Comparison of ENCODE assay signal across 9 cellular contexts in the genomic region with DNA sequence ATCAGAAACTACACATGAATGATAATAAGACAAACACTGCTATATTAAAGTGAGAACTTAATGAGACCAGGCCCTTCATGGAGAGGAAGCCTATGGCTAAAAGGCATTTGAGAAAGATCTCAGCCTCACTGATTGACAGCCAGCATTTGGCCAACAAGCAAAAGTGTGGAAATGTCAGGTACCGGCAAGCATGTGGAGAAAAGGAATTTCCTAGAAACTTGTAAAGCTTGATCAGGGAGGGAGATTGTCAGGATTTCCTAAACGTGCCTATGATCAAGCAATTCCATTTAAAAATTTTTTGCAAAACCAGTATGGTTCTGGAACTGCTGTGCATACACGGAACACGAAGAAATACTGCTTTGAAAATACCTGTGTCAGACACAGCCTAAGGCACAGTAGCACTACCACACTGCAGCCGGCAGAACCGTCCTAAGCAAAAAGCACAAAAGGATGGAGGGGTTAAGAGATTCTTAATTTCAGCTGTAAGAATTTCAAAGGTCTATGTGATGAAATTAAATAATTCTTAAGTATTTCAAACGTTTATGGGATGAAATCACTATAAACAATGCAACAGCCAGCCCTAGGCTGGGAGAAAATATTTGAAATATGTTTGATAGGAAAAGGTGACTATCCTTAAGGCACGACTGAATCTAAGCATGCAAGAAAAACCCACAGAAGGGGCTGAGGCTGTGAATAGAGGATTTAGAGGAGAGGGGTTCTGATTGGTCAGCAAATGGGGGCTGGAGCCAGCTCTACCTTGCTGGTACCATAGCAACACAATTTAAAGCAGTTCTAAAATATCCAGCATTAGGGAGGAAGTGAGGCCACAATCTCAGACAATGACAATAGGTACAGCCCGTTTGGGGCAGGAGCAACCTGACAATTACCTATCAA.
DNase-seq lines count a peak whose midpoint lies in the region; ATAC-seq, FAIRE-seq and TF ChIP-seq lines count a peak whose summit lies in the region.
"Had no signal": no experiment of that assay in that cellular context is flagged by ENCODE, and none has a peak within 500 bp of the region (broad histone marks: within the 10 kb centered on the region; RNA-seq: fewer than 3 reads in every experiment).

No MANE protein-coding gene starts in this region.

- DNase-seq in activated naive CD4-positive, alpha-beta T cell treated with anti-CD3 and anti-CD28 coated beads for 36 hours: no peak
- DNase-seq in activated naive CD4-positive, alpha-beta T cell treated with anti-CD3 and anti-CD28 coated beads, Interleukin-2, amount 50 U/mL, for 16 hours: no peak
- no peak for DNase-seq in activated CD8-positive, alpha-beta T cell treated with anti-CD3 and anti-CD28 coated beads, Interleukin-2, amount 10 ng/mL, durations not matched to agents 7 days and 5 days
- DNase-seq in keratinocyte (ENCODE audit: low read depth, low spot score) (no peak), tibial artery (no peak), A172 (ENCODE audit: low spot score) (no peak)
- DNase-seq in stimulated activated CD4-positive, alpha-beta T cell treated with anti-CD3 and anti-CD28 coated beads, Interleukin-4, amount 100 ng/mL, for 24 hours: no peak
- DNase-seq in activated CD4-positive, alpha-beta T cell treated with anti-CD3 and anti-CD28 coated beads, Interleukin-2, amount 50 U/mL, for 48 hours: no peak
- DNase-seq: stimulated activated CD4-positive, alpha-beta T cell treated with anti-CD3 and anti-CD28 coated beads, Interleukin-2, amount 100 ng/mL, for 48 hours had no signal

- no peaks in the 10 kb centered on the region for H3K9me3 Mint-ChIP-seq in activated naive CD4-positive, alpha-beta T cell treated with anti-CD3 and anti-CD28 coated beads for 36 hours
- H3K9me3 Mint-ChIP-seq in activated CD8-positive, alpha-beta T cell treated with anti-CD3 and anti-CD28 coated beads, Interleukin-2, amount 10 ng/mL, durations not matched to agents 7 days and 5 days (ENCODE audit: insufficient read depth): no peaks in the 10 kb centered on the region

- peak overlapping the region; percentile 51 for H2AFZ ChIP-seq in keratinocyte (ENCODE audit: control insufficient read depth, low read length)

- H3K36me3 ChIP-seq in keratinocyte (ENCODE audit: control insufficient read depth in 2 of 2, extremely low read depth in 1 of 2, insufficient read depth in 2 of 2, low read length in 2 of 2) (no peaks in the 10 kb centered on the region), tibial artery (no peaks in the 10 kb centered on the region)

- ATAC-seq in activated CD8-positive, alpha-beta T cell treated with anti-CD3 and anti-CD28 coated beads, Interleukin-2, amount 10 ng/mL, durations not matched to agents 7 days and 5 days: no peak

- intact Hi-C loops in activated naive CD4-positive, alpha-beta T cell treated with anti-CD3 and anti-CD28 coated beads for 36 hours (cut with micrococcal nuclease): loop anchor here (2.0 to 5.0 kb wide), 4 partner anchors 151 to 1129 kb away; a partner anchor contains a TSS
- intact Hi-C loops in tibial artery (cut with DNase I; ENCODE audit: low total_unique reads): loop anchor here (10.0 kb wide), 1 partner anchor 649 kb away; a partner anchor contains a TSS

- H3K4me1 Mint-ChIP-seq in activated naive CD4-positive, alpha-beta T cell treated with anti-CD3 and anti-CD28 coated beads for 36 hours (ENCODE audit: low read depth): peaks cover 28% of the 10 kb centered on the region
- H3K4me1 Mint-ChIP-seq in activated CD8-positive, alpha-beta T cell treated with anti-CD3 and anti-CD28 coated beads, Interleukin-2, amount 10 ng/mL, durations not matched to agents 7 days and 5 days (ENCODE audit: low read depth): peaks cover 17% of the 10 kb centered on the region

- POLR2A ChIA-PET in activated CD8-positive, alpha-beta T cell treated with anti-CD3 and anti-CD28 coated beads, Interleukin-2, amount 10 ng/mL, durations not matched to agents 7 days and 5 days (lab: Charles Lee): no interaction called here

- H3K27ac ChIP-seq in keratinocyte (ENCODE audit: control insufficient read depth, insufficient read depth, low read length): no peak overlapping the region
- peak overlapping the region; percentile 87 to 89 for H3K27ac ChIP-seq in tibial artery

- H4K20me1 ChIP-seq in keratinocyte (ENCODE audit: control insufficient read depth, extremely low read depth, insufficient read depth, low read length): no peaks in the 10 kb centered on the region

- no peaks in the 10 kb centered on the region for H3K79me2 ChIP-seq in keratinocyte (ENCODE audit: control insufficient read depth, insufficient read depth, low read length)

- no peak overlapping the region for H3K27ac Mint-ChIP-seq in activated naive CD4-positive, alpha-beta T cell treated with anti-CD3 and anti-CD28 coated beads for 36 hours
- H3K27ac Mint-ChIP-seq in activated CD8-positive, alpha-beta T cell treated with anti-CD3 and anti-CD28 coated beads, Interleukin-2, amount 10 ng/mL, durations not matched to agents 7 days and 5 days: no peak overlapping the region

- peaks cover 3% of the 10 kb centered on the region for H3K36me3 Mint-ChIP-seq in activated naive CD4-positive, alpha-beta T cell treated with anti-CD3 and anti-CD28 coated beads for 36 hours (ENCODE audit: low read depth)
- H3K36me3 Mint-ChIP-seq in activated CD8-positive, alpha-beta T cell treated with anti-CD3 and anti-CD28 coated beads, Interleukin-2, amount 10 ng/mL, durations not matched to agents 7 days and 5 days (ENCODE audit: low read depth): peaks cover 3% of the 10 kb centered on the region

- H3K9me1 ChIP-seq in keratinocyte (ENCODE audit: control insufficient read depth, extremely low read depth, insufficient read depth, low read length): no peaks in the 10 kb centered on the region

- no peak overlapping the region for H3K9ac ChIP-seq in keratinocyte (ENCODE audit: control insufficient read depth, extremely low read depth, insufficient read depth, low read length)

- FAIRE-seq in keratinocyte (lab: Jason Lieb, UNC): no peak

- H3K4me3 Mint-ChIP-seq in activated naive CD4-positive, alpha-beta T cell treated with anti-CD3 and anti-CD28 coated beads for 36 hours: peak overlapping the region; percentile 83
- peak overlapping the region; percentile 79 for H3K4me3 Mint-ChIP-seq in activated CD8-positive, alpha-beta T cell treated with anti-CD3 and anti-CD28 coated beads, Interleukin-2, amount 10 ng/mL, durations not matched to agents 7 days and 5 days

- peaks cover 2% of the 10 kb centered on the region for H3K27me3 Mint-ChIP-seq in activated naive CD4-positive, alpha-beta T cell treated with anti-CD3 and anti-CD28 coated beads for 36 hours (ENCODE audit: low read depth)
- H3K27me3 Mint-ChIP-seq in activated CD8-positive, alpha-beta T cell treated with anti-CD3 and anti-CD28 coated beads, Interleukin-2, amount 10 ng/mL, durations not matched to agents 7 days and 5 days (ENCODE audit: low read depth): peaks cover 10% of the 10 kb centered on the region

- H3K9me3 ChIP-seq in keratinocyte (ENCODE audit: control insufficient read depth, low read depth, low read length) (no peaks in the 10 kb centered on the region), tibial artery (no peaks in the 10 kb centered on the region)

- dilution Hi-C loops in keratinocyte (cut with MboI; ENCODE audit: extremely low pct_ligation_motif_present, low sequenced_read_pairs): no loop called here

- peak overlapping the region; percentile 83 for H3K4me2 ChIP-seq in keratinocyte (ENCODE audit: control insufficient read depth, extremely low read depth, insufficient read depth, low read depth, low read length)

- H3K4me3 ChIP-seq in keratinocyte (ENCODE audit: control insufficient read depth in 2 of 3, extremely low read depth in 1 of 3, insufficient read depth in 2 of 3, low read depth in 1 of 3, low read length in 3 of 3) (no peak overlapping the region), tibial artery (peak overlapping the region in 1 of 2 donors; percentile 93)

- TF ChIP-seq CTCF in keratinocyte (optimal IDR thresholded peaks at IDR 0.05 in 1 of 3, IDR thresholded peaks at IDR 0.05 in 1 of 3, conservative IDR thresholded peaks at IDR 0.05 in 1 of 3; ENCODE audit: extremely low read depth in 1 of 3, insufficient read depth in 2 of 3, low read length in 3 of 3) (no peak), tibial artery (IDR thresholded peaks at IDR 0.05) (no peak)

- CTCF ChIA-PET in activated naive CD4-positive, alpha-beta T cell treated with anti-CD3 and anti-CD28 coated beads for 36 hours (lab: Charles Lee): no interaction called here
- CTCF ChIA-PET in activated CD8-positive, alpha-beta T cell treated with anti-CD3 and anti-CD28 coated beads, Interleukin-2, amount 10 ng/mL, durations not matched to agents 7 days and 5 days (lab: Charles Lee): interaction anchor here (0.8 kb wide), 1 partner anchor 12 kb away, joined by 4 read pairs; no protein-coding TSS in a partner anchor

- H3K4me1 ChIP-seq in keratinocyte (ENCODE audit: control insufficient read depth, extremely low read depth, insufficient read depth, low read length) (peaks cover 5% of the 10 kb centered on the region), tibial artery (peaks cover 0 to 5% (median 1%) of the 10 kb centered on the region in 4 donors)

- H3K27me3 ChIP-seq in keratinocyte (ENCODE audit: control insufficient read depth, extremely low read depth, insufficient read depth, low read length) (no peaks in the 10 kb centered on the region), tibial artery (no peaks in the 10 kb centered on the region)
